ENCODE assay signal across 17 cellular contexts in genomic region chr3:193391902-193392301, GRCh38. TPM values are rescaled to one million over a fixed set of nuclear protein-coding genes. Genes with fewer than 3 reads are reported as not detected.
DNase-seq lines count a peak whose midpoint lies in the region; ATAC-seq lines count a peak whose summit lies in the region.
"Had no signal": no experiment of that assay in that cellular context is flagged by ENCODE, and none has a peak within 500 bp of the region (broad histone marks: within the 10 kb centered on the region; RNA-seq: fewer than 3 reads in every experiment).

No MANE protein-coding gene starts in this region.

- H3K27ac Mint-ChIP-seq in stimulated activated effector memory CD8-positive, alpha-beta T cell treated with anti-CD3 and anti-CD28 coated beads, Interleukin-12 subunit alpha, Interleukin-12 subunit beta, amount 100 ng/mL, for 72 hours: no peak overlapping the region

- no peaks in the 10 kb centered on the region for H3K9me3 Mint-ChIP-seq in stimulated activated effector memory CD8-positive, alpha-beta T cell treated with anti-CD3 and anti-CD28 coated beads, Interleukin-12 subunit alpha, Interleukin-12 subunit beta, amount 100 ng/mL, for 72 hours

- H3K36me3 Mint-ChIP-seq in stimulated activated effector memory CD8-positive, alpha-beta T cell treated with anti-CD3 and anti-CD28 coated beads, Interleukin-12 subunit alpha, Interleukin-12 subunit beta, amount 100 ng/mL, for 72 hours: no peaks in the 10 kb centered on the region

- H3K4me1 Mint-ChIP-seq in stimulated activated effector memory CD8-positive, alpha-beta T cell treated with anti-CD3 and anti-CD28 coated beads, Interleukin-12 subunit alpha, Interleukin-12 subunit beta, amount 100 ng/mL, for 72 hours: no peaks in the 10 kb centered on the region

- DNase-seq in NCI-H2029 (lab: John Stamatoyannopoulos, UW) (peak; percentile 54), NCI-H2029 treated with DMSO at 0.1 percent for 48 hours (lab: John Stamatoyannopoulos, UW) (no peak), NCI-H69 (lab: John Stamatoyannopoulos, UW) (peak; percentile 54), globus pallidus (ENCODE audit: low spot score) (no peak), NCI-H146 treated with DMSO at 0.1 percent for 48 hours (lab: John Stamatoyannopoulos, UW; ENCODE audit: unreplicated experiment) (no peak)
- DNase-seq in stimulated activated effector memory CD8-positive, alpha-beta T cell treated with anti-CD3 and anti-CD28 coated beads, Interleukin-12 subunit alpha, Interleukin-12 subunit beta, amount 100 ng/mL, for 72 hours (ENCODE audit: low spot score in 2 of 2): no peak
- DNase-seq: activated naive CD4-positive, alpha-beta T cell; caudate nucleus; NCI-H510A; ovary; tibial artery had no signal

- no peak overlapping the region for H3K4me3 Mint-ChIP-seq in stimulated activated effector memory CD8-positive, alpha-beta T cell treated with anti-CD3 and anti-CD28 coated beads, Interleukin-12 subunit alpha, Interleukin-12 subunit beta, amount 100 ng/mL, for 72 hours

- ATAC-seq in esophagus mucosa: peak; percentile 93
- ATAC-seq in stimulated activated effector memory CD8-positive, alpha-beta T cell treated with anti-CD3 and anti-CD28 coated beads, Interleukin-12 subunit alpha, Interleukin-12 subunit beta, amount 100 ng/mL, for 72 hours: peak; percentile 30
- no peak for ATAC-seq in GM18909 (IDR thresholded peaks at IDR 0.05; ENCODE audit: poor library complexity, unreplicated experiment)
- ATAC-seq: A549 had no signal

RNA-seq across cellular contexts. Expression of gene ATP13A5, which starts 13.3 kb away (rescaled TPM):
- 0.12 TPM for total RNA-seq in esophagus mucosa
- total RNA-seq: hepatocyte, mesenteric fat pad, SK-MEL-5 had no signal

Comparison
In these comparisons a context has a peak if more than half of its experiments do, and no peak if none do; other contexts are left out.
1. DNase-seq: peak in NCI-H2029 (single experiment) and NCI-H69 (single experiment); none in NCI-H2029 treated with DMSO at 0.1 percent for 48 hours (single experiment), stimulated activated effector memory CD8-positive, alpha-beta T cell treated with anti-CD3 and anti-CD28 coated beads, Interleukin-12 subunit alpha, Interleukin-12 subunit beta, amount 100 ng/mL, for 72 hours (0 of 2), globus pallidus (single experiment) and NCI-H146 treated with DMSO at 0.1 percent for 48 hours (single experiment).